ENCODE assay signal across 8 cellular contexts in genomic region chr21:46229133-46229922, GRCh38. TPM values are rescaled to one million over a fixed set of nuclear protein-coding genes. Genes with fewer than 3 reads are reported as not detected.
A peak's percentile ranks its signal among the peaks of the same experiment; 100 is the strongest.
DNase-seq lines count a peak whose midpoint lies in the region; ATAC-seq and TF ChIP-seq lines count a peak whose summit lies in the region.

No MANE protein-coding gene starts in this region.

- peak; percentile 26 for ATAC-seq in HG02970 (IDR thresholded peaks at IDR 0.05; ENCODE audit: low FRiP score, unreplicated experiment)
- peak; percentile 51 for ATAC-seq in left lobe of liver

- H3K4me3 Mint-ChIP-seq in brain: peak overlapping the region; percentile 85 to 97 (median 94)

- peak overlapping the region; percentile 88 for H3K27ac ChIP-seq in temporal lobe (ENCODE audit: low read depth, low read length)

- TF ChIP-seq CTCF in GM13977 (IDR thresholded peaks at IDR 0.05; ENCODE audit: extremely low read depth, insufficient read depth, missing control alignments): peak; percentile 69
- TF ChIP-seq CTCF in brain (conservative IDR thresholded peaks at IDR 0.05): peak; percentile 45 to 57

- in situ Hi-C loops in GM13977 (cut with MboI; ENCODE audit: low pct_unique_long_range_greater_than_20kb, low sequenced_read_pairs, unreplicated experiment): no loop called here

- peaks cover 63% of the 10 kb centered on the region for H3K36me3 Mint-ChIP-seq in brain

- H3K9me3 Mint-ChIP-seq in brain: peaks cover 0 to 34% (median 11%) of the 10 kb centered on the region in 5 experiments

- peak overlapping the region; percentile 68 to 98 (median 95) for H3K27ac Mint-ChIP-seq in brain

- peaks cover 8% of the 10 kb centered on the region for H3K27me3 Mint-ChIP-seq in brain

- peaks cover 63% of the 10 kb centered on the region for H3K4me1 Mint-ChIP-seq in brain

- peak; percentile 26 for DNase-seq in AG08396 (ENCODE audit: low spot score)
- DNase-seq in GM13977 (ENCODE audit: low spot score): no peak
- DNase-seq in NCI-H69 (lab: John Stamatoyannopoulos, UW): peak; percentile 74
- peak; percentile 66 for DNase-seq in left lobe of liver (ENCODE audit: low spot score)
- no peak for DNase-seq in NCI-H774 (lab: John Stamatoyannopoulos, UW)

RNA-seq across cellular contexts. Expression of gene LSS, which starts 0.8 kb away (rescaled TPM):
- polyA plus RNA-seq in brain (ENCODE audit: insufficient read depth, low read depth, low replicate concordance): 47.6 TPM
- total RNA-seq in left lobe of liver (67.9 TPM), temporal lobe (41.1 TPM)

RNA-seq across cellular contexts. Expression of gene SPATC1L, which starts 45.1 kb away (rescaled TPM):
- 44.7 TPM for polyA plus RNA-seq in brain (ENCODE audit: insufficient read depth, low read depth, low replicate concordance)
- 0.40 TPM for total RNA-seq in left lobe of liver
- total RNA-seq in temporal lobe: 6.1 TPM

RNA-seq across cellular contexts. Expression of gene MCM3AP, which starts 56.1 kb away (rescaled TPM):
- 48.0 TPM for polyA plus RNA-seq in brain (ENCODE audit: insufficient read depth, low read depth, low replicate concordance)
- total RNA-seq in left lobe of liver (46.9 TPM), temporal lobe (61.0 TPM)

RNA-seq across cellular contexts. Expression of gene YBEY, which starts 56.8 kb away (rescaled TPM):
- 29.1 TPM for polyA plus RNA-seq in brain (ENCODE audit: insufficient read depth, low read depth, low replicate concordance)
- total RNA-seq in left lobe of liver (6.0 TPM), temporal lobe (11.3 TPM)

Comparison
In these comparisons a context has a peak if more than half of its experiments do, and no peak if none do; other contexts are left out.
1. DNase-seq: peak in AG08396 (single experiment), NCI-H69 (single experiment) and left lobe of liver (single experiment); none in GM13977 (single experiment) and NCI-H774 (single experiment).